Comparison of ENCODE assay signal across 8 cellular contexts in the genomic region with DNA sequence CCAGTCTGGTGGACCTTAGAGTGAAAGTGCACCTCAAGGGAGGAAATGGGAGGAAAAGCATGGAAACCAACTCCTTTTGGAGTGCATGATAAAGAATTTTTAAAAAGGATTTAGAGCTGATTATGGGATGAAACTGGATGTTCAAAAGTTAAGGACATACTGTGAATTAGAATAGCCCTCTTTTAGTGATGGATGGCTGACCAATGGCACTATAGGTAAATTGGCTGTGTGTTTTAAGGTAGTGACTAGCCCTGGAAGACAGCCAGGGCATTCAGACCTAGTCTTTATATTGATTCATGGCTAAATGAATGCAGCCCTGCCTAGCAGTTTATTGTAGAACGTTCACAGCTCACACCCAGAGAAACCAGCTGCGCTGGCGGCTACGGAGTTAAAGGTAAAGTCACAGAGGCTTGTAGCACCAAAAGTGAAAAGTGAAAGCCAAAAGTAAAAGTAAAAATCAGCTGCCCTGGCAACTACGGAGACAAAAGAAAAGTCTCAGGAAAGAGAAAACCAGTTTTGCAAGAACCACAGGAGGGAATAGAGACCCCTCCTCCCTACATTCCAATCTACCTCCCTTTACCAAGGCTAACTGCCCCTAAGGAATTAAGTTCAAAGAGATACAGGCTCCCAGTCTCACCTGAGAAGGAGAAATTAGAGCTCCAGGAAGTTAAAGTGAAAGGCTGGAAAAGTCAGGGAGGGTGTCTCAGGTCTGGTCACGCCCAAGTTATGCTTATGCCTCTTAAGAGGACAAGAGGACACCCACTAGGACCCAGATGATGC. TPM values are rescaled to one million over a fixed set of nuclear protein-coding genes. Genes with fewer than 3 reads are reported as not detected.
DNase-seq lines count a peak whose midpoint lies in the region; ATAC-seq, FAIRE-seq and TF ChIP-seq lines count a peak whose summit lies in the region.

No MANE protein-coding gene starts in this region.

- TF ChIP-seq RAD21 in HepG2 (CRISPR knock-in tag; IDR thresholded peaks at IDR 0.05) = no peak

- CTCF ChIA-PET in HepG2 (lab: Yijun Ruan, JAX; ENCODE audit: low intra/inter-chr PET ratio, low total read pairs) = no interaction called here

- TF ChIP-seq POLR2A in breast epithelium (IDR thresholded peaks at IDR 0.05) (no peak), HepG2 (IDR thresholded peaks at IDR 0.05; ENCODE audit: insufficient read depth in 1 of 2, low read depth in 2 of 2, low read length in 2 of 2) (no peak)

- POLR2A ChIA-PET in HepG2 (lab: Yijun Ruan, JAX) = interaction anchor here (1.0 to 1.7 kb wide), 5 partner anchors 11 to 77 kb away, joined by 3 to 8 read pairs (median 5); no protein-coding TSS in a partner anchor

- H4K20me1 ChIP-seq in HepG2 (ENCODE audit: insufficient read depth, low read length) = no peaks in the 10 kb centered on the region

- peak; percentile 63 for ATAC-seq in GM21737 (IDR thresholded peaks at IDR 0.05; ENCODE audit: unreplicated experiment)
- ATAC-seq in HepG2 = peak; percentile 42

- peak; percentile 58 for DNase-seq in NCI-H69 (lab: John Stamatoyannopoulos, UW)
- peak in 1 of 2 donors; percentile 52 for DNase-seq in breast epithelium (ENCODE audit: low spot score in 2 of 2)
- peak; percentile 64 for DNase-seq in HepG2 (ENCODE audit: low spot score)
- DNase-seq in stimulated activated naive CD4-positive, alpha-beta T cell treated with Interleukin-2 at 50 U/mL for 16 hours (lab: John Stamatoyannopoulos, UW) = peak; percentile 1
- DNase-seq in NCI-H1694 treated with DMSO at 0.1 percent for 48 hours (lab: John Stamatoyannopoulos, UW) = no peak
- no peak for DNase-seq in posterior cingulate gyrus

- intact Hi-C loops in breast epithelium (cut with DNase I; ENCODE audit: low total_unique reads) = no loop called here
- intact Hi-C loops in HepG2 (cut with micrococcal nuclease; ENCODE audit: unreplicated experiment) = loop anchor here (2.0 to 5.0 kb wide), 2 partner anchors 65 to 78 kb away; a partner anchor contains a TSS
- intact Hi-C loops in posterior cingulate gyrus (cut with DNase I) = no loop called here

- 3% methylated on average over 6 of the region's 6 CpGs for WGBS in HepG2 (ENCODE audit: low lambda C conversion rate)

- H3K36me3 ChIP-seq in breast epithelium (no peaks in the 10 kb centered on the region), HepG2 (replicated peaks in 1 of 2; ENCODE audit: control insufficient read depth in 1 of 2, insufficient read depth in 2 of 2, low read length in 2 of 2) (peaks cover 11 to 22% of the 10 kb centered on the region in 2 experiments)

- H3K27me3 ChIP-seq in breast epithelium (no peaks in the 10 kb centered on the region), HepG2 (ENCODE audit: control insufficient read depth in 1 of 2, insufficient read depth in 2 of 2, low read length in 2 of 2) (no peaks in the 10 kb centered on the region; a peak in 1 of 5 replicates)

- H3K4me3 ChIP-seq in breast epithelium (peak overlapping the region; percentile 34 to 61 (median 54)), HepG2 (replicated peaks in 1 of 3; ENCODE audit: insufficient read depth in 1 of 3, low read depth in 2 of 3, low read length in 3 of 3) (peak overlapping the region; percentile 75 to 84 (median 80))

- H2AFZ ChIP-seq in HepG2 (ENCODE audit: low read length) = peak overlapping the region; percentile 88

- peaks cover 4 to 10% of the 10 kb centered on the region in 2 donors for H3K4me1 ChIP-seq in breast epithelium
- peaks cover 57% of the 10 kb centered on the region for H3K4me1 ChIP-seq in HepG2 (ENCODE audit: insufficient read depth, low read length)

- TF ChIP-seq EP300 in HepG2 (IDR thresholded peaks at IDR 0.05; ENCODE audit: low read depth in 2 of 2, low read length in 2 of 2) (no peak), HepG2 (CRISPR knock-in tag; IDR thresholded peaks at IDR 0.05; ENCODE audit: borderline replicate concordance) (no peak)

- BruUV-seq in HepG2 (replicated peaks; lab: Mats Ljungman, UMichigan) = TSS peak; percentile 77

- TF ChIP-seq CTCF in C4-2B (conservative IDR thresholded peaks at IDR 0.05) (no peak), breast epithelium (IDR thresholded peaks at IDR 0.05) (no peak), HepG2 (CRISPR knock-in tag; IDR thresholded peaks at IDR 0.05) (no peak)

- in situ Hi-C loops in HepG2 (cut with HindIII; ENCODE audit: extremely low pct_ligation_motif_present, low pct_unique_long_range_greater_than_20kb) = no loop called here

- FAIRE-seq in HepG2 (lab: Jason Lieb, UNC) = no peak

- H3K27ac ChIP-seq in C4-2B (peak overlapping the region; percentile 42), breast epithelium (peak overlapping the region; percentile 82 to 87), HepG2 (ENCODE audit: extremely low read length, insufficient read depth, low read length) (peak overlapping the region; percentile 31)

- H3K79me2 ChIP-seq in HepG2 (ENCODE audit: insufficient read depth, low read length) = peaks cover 31% of the 10 kb centered on the region

- H3K4me2 ChIP-seq in HepG2 (ENCODE audit: low read depth, low read length) = peak overlapping the region; percentile 91

- H3K9ac ChIP-seq in HepG2 (ENCODE audit: insufficient read depth, low read depth, low read length) = peak overlapping the region; percentile 68

- H3K9me3 ChIP-seq in breast epithelium (no peaks in the 10 kb centered on the region), HepG2 (ENCODE audit: low read length) (no peaks in the 10 kb centered on the region)

TF ChIP-seq in HepG2, 621 proteins besides CTCF, POLR2A, EP300 and RAD21 (continues in another document):
- 0 out of 2 replicates have a peak, but pooled peaks have one; percentile 1 for TF ChIP-seq GLI4 (CRISPR knock-in tag; IDR thresholded peaks at IDR 0.05; ENCODE audit: borderline replicate concordance)
- 0 out of 2 replicates have a peak, but pooled peaks have one; percentile 8 for TF ChIP-seq ZNF354B (CRISPR knock-in tag; IDR thresholded peaks at IDR 0.05)
- 0 out of 2 replicates have a peak, but pooled peaks have one; percentile 29 for TF ChIP-seq ZNF879 (CRISPR knock-in tag; IDR thresholded peaks at IDR 0.05)
- TF ChIP-seq, protein P1, sequence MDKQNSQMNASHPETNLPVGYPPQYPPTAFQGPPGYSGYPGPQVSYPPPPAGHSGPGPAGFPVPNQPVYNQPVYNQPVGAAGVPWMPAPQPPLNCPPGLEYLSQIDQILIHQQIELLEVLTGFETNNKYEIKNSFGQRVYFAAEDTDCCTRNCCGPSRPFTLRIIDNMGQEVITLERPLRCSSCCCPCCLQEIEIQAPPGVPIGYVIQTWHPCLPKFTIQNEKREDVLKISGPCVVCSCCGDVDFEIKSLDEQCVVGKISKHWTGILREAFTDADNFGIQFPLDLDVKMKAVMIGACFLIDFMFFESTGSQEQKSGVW (CRISPR knock-in tag; IDR thresholded peaks at IDR 0.05; ENCODE audit: borderline replicate concordance) = 0 out of 2 replicates have a peak, but pooled peaks have one; percentile 40
- no peak for TF ChIP-seq PAX8 (CRISPR knock-in tag; IDR thresholded peaks at IDR 0.05; ENCODE audit: borderline replicate concordance)
- TF ChIP-seq ZNF589 (CRISPR knock-in tag; conservative IDR thresholded peaks at IDR 0.05) = no peak
- TF ChIP-seq RFXAP (CRISPR knock-in tag; IDR thresholded peaks at IDR 0.05; ENCODE audit: borderline replicate concordance) = 0 out of 2 replicates have a peak, but pooled peaks have one; percentile 7
- TF ChIP-seq AKAP8 (CRISPR knock-in tag; IDR thresholded peaks at IDR 0.05) = peak; percentile 71; the same call in 1 of the 2 replicates

RNA-seq across cellular contexts. Expression of a gene that starts 21.8 kb away (rescaled TPM):
- 10 to 100 TPM in 1 of 3 donors, 1 to 10 TPM in 1, under 1 TPM in 1; 0.32 to 11.1 (median 7.5) TPM for total RNA-seq in breast epithelium
- 0.71 and 1.1 TPM in 2 replicates for total RNA-seq in HepG2 (2016; rRNA removed; fragmentation: Illumina TruSeq; extraction: Trizol)
- 0.26 and 0.91 TPM in 2 replicates for total RNA-seq in HepG2 (2016; cell fraction: cytosol; rRNA removed; fragmentation: Illumina TruSeq; extraction: Trizol; ENCODE audit: low read depth)
- total RNA-seq in HepG2 (2016; cell fraction: insoluble cytoplasmic fraction; rRNA removed; fragmentation: Illumina TruSeq; extraction: Trizol) = 0.80 and 0.82 TPM in 2 replicates
- total RNA-seq in HepG2 (2016; cell fraction: membrane; rRNA removed; fragmentation: Illumina TruSeq; extraction: Trizol) = 0.69 and 0.80 TPM in 2 replicates
- 1.1 and 1.6 TPM in 2 replicates for total RNA-seq in HepG2 (2016; cell fraction: nucleus; rRNA removed; fragmentation: Illumina TruSeq; extraction: Trizol)
- 0.73 and 0.77 TPM in 2 replicates for polyA plus RNA-seq in HepG2 (2011; rRNA removed)
- polyA plus RNA-seq in HepG2 (2011; cell fraction: cytosol; rRNA removed) = 0.44 and 0.97 TPM in 2 replicates
- 0.40 and 1.1 TPM in 2 replicates for polyA plus RNA-seq in HepG2 (2011; cell fraction: nucleus; rRNA removed)
- polyA plus RNA-seq in HepG2 (2012) = 0.68 and 0.71 TPM in 2 replicates
- 0.17 and 0.42 TPM in 2 replicates for polyA plus RNA-seq in HepG2 (2016; cell fraction: cytosol; fragmentation: Illumina TruSeq; extraction: Trizol; ENCODE audit: low read depth)
- 0.75 and 0.91 TPM in 2 replicates for polyA plus RNA-seq in HepG2 (2016; cell fraction: insoluble cytoplasmic fraction; fragmentation: Illumina TruSeq; extraction: Trizol; ENCODE audit: low read depth)
- 0.35 and 0.45 TPM in 2 replicates for polyA plus RNA-seq in HepG2 (2016; cell fraction: membrane; fragmentation: Illumina TruSeq; extraction: Trizol; ENCODE audit: low read depth)
- 0.93 and 1.4 TPM in 2 replicates for polyA plus RNA-seq in HepG2 (2016; cell fraction: nucleus; fragmentation: Illumina TruSeq; extraction: Trizol; ENCODE audit: insufficient read depth, low read depth)
- polyA minus RNA-seq in HepG2 (2011; rRNA and poly(A)+ RNA removed; ENCODE audit: low replicate concordance) = 0.84 TPM in 1 of 2 replicates, not detected in the other
- 0.30 TPM in 1 of 2 replicates, not detected in the other for polyA minus RNA-seq in HepG2 (2011; cell fraction: cytosol; rRNA and poly(A)+ RNA removed)
- 0.77 and 0.87 TPM in 2 replicates for polyA minus RNA-seq in HepG2 (2011; cell fraction: nucleus; rRNA and poly(A)+ RNA removed)

Comparison
In these comparisons a context has a peak if more than half of its experiments do, and no peak if none do; other contexts are left out.
1. H3K27ac ChIP-seq: peak in every context shown above with its lines; median percentile 84 in breast epithelium; 42 in C4-2B; 31 in HepG2.
2. DNase-seq: peak in NCI-H69 (single experiment), HepG2 (single experiment) and stimulated activated naive CD4-positive, alpha-beta T cell treated with Interleukin-2 at 50 U/mL for 16 hours (single experiment); none in NCI-H1694 treated with DMSO at 0.1 percent for 48 hours (single experiment) and posterior cingulate gyrus (0 of 10).